22 cellular contexts compared by ENCODE assay signal in genomic region chr6:118371955-118372354, GRCh38.
"Had no signal": no experiment of that assay in that cellular context is flagged by ENCODE, and none has a peak within 500 bp of the region (broad histone marks: within the 10 kb centered on the region; RNA-seq: fewer than 3 reads in every experiment).

No MANE protein-coding gene starts in this region.

- H3K27me3 ChIP-seq: esophagus squamous epithelium, neural progenitor cell, thyroid gland had no signal

- H3K9me3 Mint-ChIP-seq: activated naive CD4-positive, alpha-beta T cell treated with anti-CD3 and anti-CD28 coated beads for 36 hours; T-helper 1 cell treated with Interleukin-12 subunit alpha and Interleukin-12 subunit beta and Interleukin-4 antibody, amounts not matched to agents 30 μg/mL and 1 μg/mL, for 36 hours had no signal

- H3K4me1 ChIP-seq: esophagus squamous epithelium, lower lobe of right lung, neural progenitor cell, thyroid gland had no signal

- H3K9me3 ChIP-seq: esophagus squamous epithelium, thyroid gland had no signal

- DNase-seq: activated B cell treated with CpG ODN at 0.5 μM for 24 hours; activated CD4-positive, alpha-beta T cell treated with anti-CD3 and anti-CD28 coated beads for 36 hours; activated CD4-positive, alpha-beta T cell treated with anti-CD3 and anti-CD28 coated beads, Interleukin-2, amount 50 U/mL, for 48 hours; activated effector memory CD4-positive, alpha-beta T cell treated with Interleukin-2 at 50 U/mL for 16 hours; activated naive CD4-positive, alpha-beta T cell treated with anti-CD3 and anti-CD28 coated beads for 36 hours; activated naive CD8-positive, alpha-beta T cell treated with anti-CD3 and anti-CD28 coated beads, Interleukin-2, amount 10 ng/mL, durations not matched to agents 7 days and 5 days; activated T-cell treated with anti-CD3 and anti-CD28 coated beads, Interleukin-2, amount 50 U/mL, for 72 hours; amniotic stem cell; cortex of kidney; endodermal cell; esophagus squamous epithelium; left colon; lower lobe of right lung; naive thymus-derived CD4-positive, alpha-beta T cell; posterior cingulate gyrus; stimulated activated CD4-positive, alpha-beta T cell treated with anti-CD3 and anti-CD28 coated beads, Interleukin-12 subunit alpha, Interleukin-12 subunit beta, amount 100 ng/mL, for 4 hours; substantia nigra; T1000; thyroid gland had no signal

- ATAC-seq: activated CD4-positive, alpha-beta T cell treated with anti-CD3 and anti-CD28 coated beads for 36 hours; activated T-cell treated with anti-CD3 and anti-CD28 coated beads, Interleukin-2, amount 50 U/mL, for 72 hours; left colon; lower lobe of right lung; naive thymus-derived CD4-positive, alpha-beta T cell had no signal

- H3K36me3 Mint-ChIP-seq: activated naive CD8-positive, alpha-beta T cell treated with anti-CD3 and anti-CD28 coated beads, Interleukin-2, amount 10 ng/mL, durations not matched to agents 7 days and 5 days; neural progenitor cell had no signal

- H3K27ac Mint-ChIP-seq: activated B cell treated with CpG ODN at 0.5 μM for 24 hours; activated CD4-positive, alpha-beta T cell treated with anti-CD3 and anti-CD28 coated beads for 36 hours; activated naive CD4-positive, alpha-beta T cell treated with anti-CD3 and anti-CD28 coated beads for 36 hours; activated naive CD8-positive, alpha-beta T cell treated with anti-CD3 and anti-CD28 coated beads, Interleukin-2, amount 10 ng/mL, durations not matched to agents 7 days and 5 days; activated T-cell treated with anti-CD3 and anti-CD28 coated beads, Interleukin-2, amount 50 U/mL, for 72 hours; endodermal cell; naive thymus-derived CD4-positive, alpha-beta T cell; neural progenitor cell; stimulated activated naive CD8-positive, alpha-beta T cell treated with anti-CD3 and anti-CD28 coated beads, Interleukin-15, Interleukin-2, amounts not matched to agents 100 ng/mL and 50 ng/mL, for 24 hours; T-helper 1 cell treated with Interleukin-12 subunit alpha and Interleukin-12 subunit beta and Interleukin-4 antibody, amounts not matched to agents 30 μg/mL and 1 μg/mL, for 36 hours had no signal

- H3K36me3 ChIP-seq: esophagus squamous epithelium, lower lobe of right lung, neural progenitor cell, thyroid gland had no signal

- H3K4me3 Mint-ChIP-seq: activated B cell treated with CpG ODN at 0.5 μM for 24 hours; activated CD4-positive, alpha-beta T cell treated with anti-CD3 and anti-CD28 coated beads for 36 hours; activated naive CD4-positive, alpha-beta T cell treated with anti-CD3 and anti-CD28 coated beads for 36 hours; activated naive CD8-positive, alpha-beta T cell treated with anti-CD3 and anti-CD28 coated beads, Interleukin-2, amount 10 ng/mL, durations not matched to agents 7 days and 5 days; activated T-cell treated with anti-CD3 and anti-CD28 coated beads, Interleukin-2, amount 50 U/mL, for 72 hours; endodermal cell; naive thymus-derived CD4-positive, alpha-beta T cell; neural progenitor cell; stimulated activated naive CD8-positive, alpha-beta T cell treated with anti-CD3 and anti-CD28 coated beads, Interleukin-15, Interleukin-2, amounts not matched to agents 100 ng/mL and 50 ng/mL, for 24 hours; T-helper 1 cell treated with Interleukin-12 subunit alpha and Interleukin-12 subunit beta and Interleukin-4 antibody, amounts not matched to agents 30 μg/mL and 1 μg/mL, for 36 hours had no signal

- H3K27me3 Mint-ChIP-seq: activated B cell treated with CpG ODN at 0.5 μM for 24 hours; activated CD4-positive, alpha-beta T cell treated with anti-CD3 and anti-CD28 coated beads for 36 hours; activated naive CD8-positive, alpha-beta T cell treated with anti-CD3 and anti-CD28 coated beads, Interleukin-2, amount 10 ng/mL, durations not matched to agents 7 days and 5 days; naive thymus-derived CD4-positive, alpha-beta T cell; stimulated activated naive CD8-positive, alpha-beta T cell treated with anti-CD3 and anti-CD28 coated beads, Interleukin-15, Interleukin-2, amounts not matched to agents 100 ng/mL and 50 ng/mL, for 24 hours had no signal

- H3K27ac ChIP-seq: lower lobe of right lung, neural progenitor cell, thyroid gland had no signal

- H3K4me1 Mint-ChIP-seq: activated B cell treated with CpG ODN at 0.5 μM for 24 hours; activated CD4-positive, alpha-beta T cell treated with anti-CD3 and anti-CD28 coated beads for 36 hours; activated naive CD8-positive, alpha-beta T cell treated with anti-CD3 and anti-CD28 coated beads, Interleukin-2, amount 10 ng/mL, durations not matched to agents 7 days and 5 days; endodermal cell; naive thymus-derived CD4-positive, alpha-beta T cell; neural progenitor cell had no signal

- H3K4me3 ChIP-seq: esophagus squamous epithelium, lower lobe of right lung, neural progenitor cell, thyroid gland had no signal
